In the genomic region with DNA sequence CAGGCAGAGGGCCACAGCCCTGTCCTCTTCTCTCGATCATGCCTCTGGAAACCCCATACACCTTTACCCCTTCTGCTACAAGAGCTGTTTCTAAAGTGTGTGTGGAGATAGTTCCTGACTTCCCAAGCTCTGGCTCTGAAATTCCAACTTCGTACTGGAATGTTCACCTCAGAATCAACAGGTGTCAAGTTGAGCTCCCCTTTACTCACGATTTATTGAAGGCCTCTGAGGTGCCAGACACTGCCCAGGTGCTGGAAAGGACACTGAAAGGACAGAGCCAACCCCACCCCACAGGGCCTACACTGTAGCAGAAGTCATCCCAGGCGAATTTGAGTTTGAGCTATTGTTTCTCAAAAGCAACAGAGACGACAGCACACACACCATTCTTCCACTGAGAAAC, we compare ENCODE assay signal across 18 cellular contexts.
DNase-seq lines count a peak whose midpoint lies in the region; ATAC-seq, FAIRE-seq and TF ChIP-seq lines count a peak whose summit lies in the region.
"Had no signal": no experiment of that assay in that cellular context is flagged by ENCODE, and none has a peak within 500 bp of the region (broad histone marks: within the 10 kb centered on the region; RNA-seq: fewer than 3 reads in every experiment).

No MANE protein-coding gene starts in this region.

- no peak for TF ChIP-seq RAD21 in GM12878 (IDR thresholded peaks at IDR 0.05; ENCODE audit: insufficient read depth, low read depth, low read length)

- H3K9me3 ChIP-seq in HEK293 (ENCODE audit: control insufficient read depth, insufficient read depth, low read depth, low read length) (no peaks in the 10 kb centered on the region), GM12878 (replicated peaks; ENCODE audit: control insufficient read depth, insufficient read depth, low read length) (no peaks in the 10 kb centered on the region)

- H3K36me3 ChIP-seq in HEK293 (ENCODE audit: control insufficient read depth in 2 of 2, insufficient read depth in 1 of 2, low read length in 2 of 2) (no peaks in the 10 kb centered on the region), GM12878 (ENCODE audit: control insufficient read depth in 2 of 2, insufficient read depth in 2 of 2, low read length in 1 of 2) (peaks cover 12 to 24% of the 10 kb centered on the region in 2 experiments; a peak in 3 of 4 replicates)

- RAD21 ChIA-PET in GM12878 (lab: Charles Lee; ENCODE audit: unreplicated experiment) = interaction anchor here (1.1 kb wide), 1 partner anchor 282 kb away, joined by 4 read pairs; no protein-coding TSS in a partner anchor

- intact Hi-C loops in GM12878 (cut with micrococcal nuclease; ENCODE audit: unreplicated experiment) = no loop called here

- no peak overlapping the region for H3K4me3 Mint-ChIP-seq in T-helper 1 cell treated with Interleukin-12 subunit alpha and Interleukin-12 subunit beta and Interleukin-4 antibody, amounts not matched to agents 30 μg/mL and 1 μg/mL, for 36 hours
- H3K4me3 Mint-ChIP-seq in neural crest cell = no peak overlapping the region

- H3K9me3 Mint-ChIP-seq in T-helper 1 cell treated with Interleukin-12 subunit alpha and Interleukin-12 subunit beta and Interleukin-4 antibody, amounts not matched to agents 30 μg/mL and 1 μg/mL, for 36 hours = no peaks in the 10 kb centered on the region
- no peaks in the 10 kb centered on the region for H3K9me3 Mint-ChIP-seq in neural crest cell

- TF ChIP-seq EP300 in GM12878 (IDR thresholded peaks at IDR 0.05; ENCODE audit: borderline replicate concordance in 1 of 2, control insufficient read depth in 1 of 2, low read depth in 2 of 2, low read length in 2 of 2) = no peak

- H3K27me3 Mint-ChIP-seq in T-helper 1 cell treated with Interleukin-12 subunit alpha and Interleukin-12 subunit beta and Interleukin-4 antibody, amounts not matched to agents 30 μg/mL and 1 μg/mL, for 36 hours (ENCODE audit: low read depth) = no peaks in the 10 kb centered on the region
- no peaks in the 10 kb centered on the region for H3K27me3 Mint-ChIP-seq in neural crest cell (ENCODE audit: low read depth)

- BruUV-seq in GM12878 (replicated peaks; lab: Mats Ljungman, UMichigan) = TSS peak; percentile 23

- H3K27me3 ChIP-seq in GM12878 (replicated peaks in 1 of 2; ENCODE audit: control insufficient read depth in 2 of 2, insufficient read depth in 2 of 2, low read length in 1 of 2) = no peaks in the 10 kb centered on the region

- CTCF ChIA-PET in HEK293 (lab: Yijun Ruan, JAX) = interaction anchor here (0.7 to 1.4 kb wide), 2 partner anchors 11 to 282 kb away, joined by 3 to 5 read pairs; no protein-coding TSS in a partner anchor
- CTCF ChIA-PET in GM12878 (lab: Yijun Ruan, JAX) = interaction anchor here (1.1 to 2.0 kb wide), 5 partner anchors 12 to 282 kb away, joined by 3 to 8 read pairs (median 5); no protein-coding TSS in a partner anchor

- peak overlapping the region; percentile 66 for H3K27ac Mint-ChIP-seq in T-helper 1 cell treated with Interleukin-12 subunit alpha and Interleukin-12 subunit beta and Interleukin-4 antibody, amounts not matched to agents 30 μg/mL and 1 μg/mL, for 36 hours
- H3K27ac Mint-ChIP-seq in neural crest cell (ENCODE audit: unreplicated experiment) = peak overlapping the region; percentile 51

- no peak overlapping the region for H2AFZ ChIP-seq in GM12878 (ENCODE audit: control insufficient read depth, low read depth, low read length)

- no peak for DNase-seq in T-helper 1 cell
- no peak for DNase-seq in GM12878 (ENCODE audit: low read depth, low spot score)
- DNase-seq in neural crest cell (ENCODE audit: low read depth, low spot score) = no peak
- DNase-seq in NCI-H526 treated with DMSO at 0.1 percent for 48 hours (lab: John Stamatoyannopoulos, UW) = no peak
- DNase-seq in iPS-NIHi11 (ENCODE audit: low spot score) = no peak
- DNase-seq: activated CD8-positive, alpha-beta memory T cell treated with anti-CD3 and anti-CD28 coated beads, Interleukin-2, amount 50 U/mL, for 48 hours; DMS153; Kasumi-1; NCI-H1092 treated with DMSO at 0.1 percent for 48 hours; NCI-H526; SHP77; stimulated activated CD4-positive, alpha-beta T cell treated with anti-CD3 and anti-CD28 coated beads, Interleukin-2, amount 100 ng/mL, for 48 hours had no signal

- H3K4me1 ChIP-seq in HEK293 (ENCODE audit: control insufficient read depth, insufficient read depth, low read length) (no peaks in the 10 kb centered on the region), GM12878 (ENCODE audit: control insufficient read depth, insufficient read depth, low read length) (peaks cover 10% of the 10 kb centered on the region)

- TF ChIP-seq POLR2A in GM12878 (IDR thresholded peaks at IDR 0.05; ENCODE audit: low read depth, low read length) = no peak

- H3K4me2 ChIP-seq in GM12878 (ENCODE audit: control insufficient read depth, insufficient read depth) = no peak overlapping the region

- no peak for FAIRE-seq in GM12878 (lab: Jason Lieb, UNC)
- FAIRE-seq: GM12892 had no signal

- H3K36me3 Mint-ChIP-seq in T-helper 1 cell treated with Interleukin-12 subunit alpha and Interleukin-12 subunit beta and Interleukin-4 antibody, amounts not matched to agents 30 μg/mL and 1 μg/mL, for 36 hours (ENCODE audit: low read depth) = peaks cover 28% of the 10 kb centered on the region
- H3K36me3 Mint-ChIP-seq in neural crest cell (ENCODE audit: low read depth) = no peaks in the 10 kb centered on the region

- peaks cover 5% of the 10 kb centered on the region for H3K79me2 ChIP-seq in GM12878 (ENCODE audit: control insufficient read depth, insufficient read depth, low read length)

- no peak overlapping the region for H3K4me3 ChIP-seq in HEK293 (ENCODE audit: low read depth, low read length)
- H3K4me3 ChIP-seq in GM12878 = no peak overlapping the region
- H3K4me3 ChIP-seq: skin epidermis had no signal

- no peak overlapping the region for H3K9ac ChIP-seq in GM12878 (ENCODE audit: control insufficient read depth, insufficient read depth, low read length)

- ATAC-seq in GM12878 = no peak
- ATAC-seq in GM18520 (IDR thresholded peaks at IDR 0.05; ENCODE audit: unreplicated experiment) = no peak

- SMC1A ChIA-PET in GM12878 (lab: Charles Lee; ENCODE audit: uncharacterized antibody, unreplicated experiment) = interaction anchor here (0.5 to 2.1 kb wide), 5 partner anchors 10 to 360 kb away, joined by 3 to 10 read pairs (median 3); no protein-coding TSS in a partner anchor

- TF ChIP-seq CTCF in HEK293 (tag by site-specific recombination; IDR thresholded peaks at IDR 0.05) (no peak), GM12878 (IDR thresholded peaks at IDR 0.05 in 2 of 3, conservative IDR thresholded peaks at IDR 0.05 in 1 of 3; ENCODE audit: control insufficient read depth in 2 of 3, extremely low read depth in 1 of 3, insufficient read depth in 1 of 3, low read depth in 3 of 3, low read length in 3 of 3) (no peak), neural crest cell (conservative IDR thresholded peaks at IDR 0.05) (no peak)

- in situ Hi-C loops in GM12878 (cut with MboI) = no loop called here

- 73% methylated on average over 5 of the region's 5 CpGs for WGBS in GM12878 (ENCODE audit: insufficient coverage, insufficient replicate concordance, low lambda C conversion rate, missing lambda C conversion rate)

- POLR2A ChIA-PET in HEK293 (lab: Yijun Ruan, JAX) = no interaction called here
- POLR2A ChIA-PET in GM12878 (lab: Charles Lee) = interaction anchor here (1.2 kb wide), 1 partner anchor 413 kb away, joined by 3 read pairs; the partner anchor contains the start of gene DCLRE1C

- H3K4me1 Mint-ChIP-seq in T-helper 1 cell treated with Interleukin-12 subunit alpha and Interleukin-12 subunit beta and Interleukin-4 antibody, amounts not matched to agents 30 μg/mL and 1 μg/mL, for 36 hours (ENCODE audit: low read depth) = peaks cover 48% of the 10 kb centered on the region
- peaks cover 17% of the 10 kb centered on the region for H3K4me1 Mint-ChIP-seq in neural crest cell

- H3K27ac ChIP-seq in HEK293 (ENCODE audit: extremely low read depth, low read depth, low read length) = no peak overlapping the region
- H3K27ac ChIP-seq in GM12878 (ENCODE audit: control insufficient read depth, insufficient read depth) = no peak overlapping the region
- H3K27ac ChIP-seq: 22Rv1 had no signal

- no peaks in the 10 kb centered on the region; the same call in 1 of the 2 replicates for H4K20me1 ChIP-seq in GM12878 (ENCODE audit: control insufficient read depth, insufficient read depth)

TF ChIP-seq in HEK293, 187 proteins besides CTCF, POLR2A, EP300 and RAD21 (continues in another document):
- no peak for TF ChIP-seq SETDB1 (IDR thresholded peaks at IDR 0.05; ENCODE audit: insufficient read length, low read length)
- TF ChIP-seq ZNF449 (tag by site-specific recombination; IDR thresholded peaks at IDR 0.05) = no peak
- TF ChIP-seq ZNF501 (tag by site-specific recombination; IDR thresholded peaks at IDR 0.05) = no peak
- TF ChIP-seq ZBTB48 (tag by site-specific recombination; IDR thresholded peaks at IDR 0.05) = no peak
- TF ChIP-seq ZNF248 (tag by site-specific recombination; IDR thresholded peaks at IDR 0.05) = no peak

TF ChIP-seq in GM12878, 131 proteins besides CTCF, POLR2A, EP300 and RAD21:
- TF ChIP-seq, protein P1, sequence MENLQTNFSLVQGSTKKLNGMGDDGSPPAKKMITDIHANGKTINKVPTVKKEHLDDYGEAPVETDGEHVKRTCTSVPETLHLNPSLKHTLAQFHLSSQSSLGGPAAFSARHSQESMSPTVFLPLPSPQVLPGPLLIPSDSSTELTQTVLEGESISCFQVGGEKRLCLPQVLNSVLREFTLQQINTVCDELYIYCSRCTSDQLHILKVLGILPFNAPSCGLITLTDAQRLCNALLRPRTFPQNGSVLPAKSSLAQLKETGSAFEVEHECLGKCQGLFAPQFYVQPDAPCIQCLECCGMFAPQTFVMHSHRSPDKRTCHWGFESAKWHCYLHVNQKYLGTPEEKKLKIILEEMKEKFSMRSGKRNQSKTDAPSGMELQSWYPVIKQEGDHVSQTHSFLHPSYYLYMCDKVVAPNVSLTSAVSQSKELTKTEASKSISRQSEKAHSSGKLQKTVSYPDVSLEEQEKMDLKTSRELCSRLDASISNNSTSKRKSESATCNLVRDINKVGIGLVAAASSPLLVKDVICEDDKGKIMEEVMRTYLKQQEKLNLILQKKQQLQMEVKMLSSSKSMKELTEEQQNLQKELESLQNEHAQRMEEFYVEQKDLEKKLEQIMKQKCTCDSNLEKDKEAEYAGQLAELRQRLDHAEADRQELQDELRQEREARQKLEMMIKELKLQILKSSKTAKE (IDR thresholded peaks at IDR 0.05; ENCODE audit: low read depth, poor library complexity, severe bottlenecking) = no peak
- TF ChIP-seq JUNB (IDR thresholded peaks at IDR 0.05) (no peak), RUNX3 (IDR thresholded peaks at IDR 0.05; ENCODE audit: low read length) (no peak), TARDBP (IDR thresholded peaks at IDR 0.05; ENCODE audit: borderline replicate concordance) (no peak), TAF1 (IDR thresholded peaks at IDR 0.05; ENCODE audit: borderline replicate concordance, low read depth, low read length) (no peak)
